8 cellular contexts compared by ENCODE assay signal in genomic region chr3:180911876-180912303, GRCh38. TPM values are rescaled to one million over a fixed set of nuclear protein-coding genes. Genes with fewer than 3 reads are reported as not detected.
DNase-seq lines count a peak whose midpoint lies in the region; ATAC-seq and TF ChIP-seq lines count a peak whose summit lies in the region.

No MANE protein-coding gene starts in this region.

- in situ Hi-C loops in IMR-90 (cut with MboI; ENCODE audit: low sequenced_read_pairs): no loop called here

- H3K9me1 ChIP-seq in IMR-90 (ENCODE audit: insufficient read depth, low read length): no peaks in the 10 kb centered on the region

- no peak overlapping the region for H3K4ac ChIP-seq in IMR-90 (ENCODE audit: low read depth, low read length)

- peak overlapping the region; percentile 73 for H3K4me2 ChIP-seq in IMR-90 (ENCODE audit: low read depth, low read length)

- TF ChIP-seq POLR2A in IMR-90 (IDR thresholded peaks at IDR 0.05; ENCODE audit: low read depth, low read length): no peak

- H3K9ac ChIP-seq in IMR-90 (ENCODE audit: low read depth, low read length): peak overlapping the region; percentile 46

- peak overlapping the region; percentile 72 to 89; a peak in 3 of 4 replicates for H4K8ac ChIP-seq in IMR-90 (ENCODE audit: low read depth in 2 of 2, low read length in 2 of 2)

- H3K36me3 ChIP-seq in CD4-positive, alpha-beta memory T cell (ENCODE audit: insufficient read depth, low read length): no peaks in the 10 kb centered on the region
- H3K36me3 ChIP-seq in IMR-90 (ENCODE audit: control insufficient read depth, insufficient read depth, low read length): peaks cover 4% of the 10 kb centered on the region; the same call in 1 of the 2 replicates

- CTCF ChIA-PET in CD4-positive, alpha-beta memory T cell (lab: Charles Lee; ENCODE audit: partially characterized antibody): interaction anchor here (0.5 to 2.9 kb wide), 13 partner anchors 16 to 1663 kb away, joined by 3 to 14 read pairs (median 4); partner anchors contain the start of genes CCDC39, DNAJC19 and TTC14
- CTCF ChIA-PET in IMR-90 (lab: Yijun Ruan, JAX): interaction anchor here (0.8 to 1.7 kb wide), 3 partner anchors 10 to 24 kb away, joined by 3 to 8 read pairs (median 3); no protein-coding TSS in a partner anchor

- H3K18ac ChIP-seq in IMR-90 (ENCODE audit: low read depth, low read length): no peak overlapping the region; the same call in 1 of the 2 replicates

- H4K20me1 ChIP-seq in IMR-90 (ENCODE audit: insufficient read depth, low read length): peaks cover 32% of the 10 kb centered on the region

- peak overlapping the region; percentile 98 for H3K27ac ChIP-seq in CD4-positive, alpha-beta memory T cell (ENCODE audit: low read depth, low read length)
- 0 out of 2 replicates have a peak overlapping the region, but pooled peaks have one; percentile 9 for H3K27ac ChIP-seq in IMR-90 (ENCODE audit: insufficient read depth, low read length)

- no TSS peak for BruUV-seq in IMR-90 (replicated peaks; lab: Mats Ljungman, UMichigan)

- no peak overlapping the region for H2BK120ac ChIP-seq in IMR-90 (ENCODE audit: low read depth, low read length)

- peaks cover 36 to 69% (median 50%) of the 10 kb centered on the region in 4 donors for H3K4me1 Mint-ChIP-seq in CD4-positive, alpha-beta memory T cell
- H3K4me1 Mint-ChIP-seq in neural crest cell: peaks cover 38% of the 10 kb centered on the region

- TF ChIP-seq CTCF in IMR-90 (conservative IDR thresholded peaks at IDR 0.05; ENCODE audit: low read depth, low read length) (no peak), neural crest cell (conservative IDR thresholded peaks at IDR 0.05) (no peak)

- POLR2A ChIA-PET in CD4-positive, alpha-beta memory T cell (lab: Charles Lee; ENCODE audit: partially characterized antibody): interaction anchor here (1.0 to 4.0 kb wide), 8 partner anchors 51 to 1882 kb away, joined by 3 to 35 read pairs (median 6); partner anchors contain the start of genes ATP11B, DNAJC19 and TTC14
- POLR2A ChIA-PET in IMR-90 (lab: Charles Lee; ENCODE audit: unreplicated experiment): no interaction called here

- H3K27me3 ChIP-seq in CD4-positive, alpha-beta memory T cell (ENCODE audit: insufficient read depth, low read length): no peaks in the 10 kb centered on the region
- H3K27me3 ChIP-seq in IMR-90 (ENCODE audit: control insufficient read depth, insufficient read depth, low read length): no peaks in the 10 kb centered on the region

- H4K91ac ChIP-seq in IMR-90 (ENCODE audit: insufficient read depth, low read depth, low read length): no peak overlapping the region

- no peaks in the 10 kb centered on the region for H3K27me3 Mint-ChIP-seq in CD4-positive, alpha-beta memory T cell
- peaks cover 4% of the 10 kb centered on the region for H3K27me3 Mint-ChIP-seq in neural crest cell (ENCODE audit: low read depth)

- intact Hi-C loops in CD4-positive, alpha-beta memory T cell (cut with micrococcal nuclease): loop anchor here (1.0 to 10.0 kb wide), 6 partner anchors 77 to 1883 kb away; partner anchors contain the start of genes DNAJC19, MRPL47, NDUFB5 and PIK3CA
- intact Hi-C loops in IMR-90 (cut with micrococcal nuclease): loop anchor here (2.0 kb wide), 1 partner anchor 15 kb away; no protein-coding TSS in a partner anchor

- 61% methylated on average over 3 of the region's 6 CpGs; no CpG with 5 or more reads in 1 of the 2 experiments for WGBS in IMR-90 (ENCODE audit: extremely low coverage in 2 of 2, insufficient read length in 1 of 2), 2 experiments

- H3K4me3 ChIP-seq in CD4-positive, alpha-beta memory T cell (ENCODE audit: low read length in 2 of 2): peak overlapping the region; percentile 77 to 98
- H3K4me3 ChIP-seq in IMR-90 (ENCODE audit: insufficient read depth, low read depth, low read length): peak overlapping the region; percentile 99

- H3K36me3 Mint-ChIP-seq in CD4-positive, alpha-beta memory T cell: peaks cover 7 to 35% of the 10 kb centered on the region in 2 donors
- peaks cover 3% of the 10 kb centered on the region for H3K36me3 Mint-ChIP-seq in neural crest cell (ENCODE audit: low read depth)

- peak overlapping the region; percentile 96 for H2AFZ ChIP-seq in IMR-90 (replicated peaks; ENCODE audit: low read length, poor library complexity)

- dilution Hi-C loops in IMR-90 (cut with HindIII; ENCODE audit: low sequenced_read_pairs, unreplicated experiment): no loop called here

- 0 out of 2 replicates have a peak overlapping the region, but pooled peaks have one; percentile 2 for H4K5ac ChIP-seq in IMR-90 (ENCODE audit: low read depth, low read length)

- H3K4me3 Mint-ChIP-seq in CD4-positive, alpha-beta memory T cell: peak overlapping the region; percentile 91 to 97 (median 96)
- peak overlapping the region; percentile 93 for H3K4me3 Mint-ChIP-seq in neural crest cell

- H3K56ac ChIP-seq in IMR-90 (ENCODE audit: extremely low read depth, insufficient read depth, low read length): no peak overlapping the region; the same call in 1 of the 2 replicates

- H3K9me3 ChIP-seq in CD4-positive, alpha-beta memory T cell (ENCODE audit: control insufficient read depth in 1 of 2, low read length in 2 of 2): no peaks in the 10 kb centered on the region
- H3K9me3 ChIP-seq in IMR-90 (ENCODE audit: control insufficient read depth, insufficient read depth, low read length): no peaks in the 10 kb centered on the region

- no peaks in the 10 kb centered on the region for H3K9me3 Mint-ChIP-seq in CD4-positive, alpha-beta memory T cell
- H3K9me3 Mint-ChIP-seq in neural crest cell: no peaks in the 10 kb centered on the region

- H3K14ac ChIP-seq in IMR-90 (replicated peaks; ENCODE audit: low read depth, low read length): peak overlapping the region; percentile 46; the same call in 1 of the 2 replicates

- H2BK15ac ChIP-seq in IMR-90 (ENCODE audit: low read depth, low read length): no peak overlapping the region

- H3K27ac Mint-ChIP-seq in CD4-positive, alpha-beta memory T cell: peak overlapping the region; percentile 95 to 99 (median 98)
- peak overlapping the region; percentile 99 for H3K27ac Mint-ChIP-seq in neural crest cell (ENCODE audit: unreplicated experiment)

- H2BK20ac ChIP-seq in IMR-90 (ENCODE audit: low read depth, low read length): no peak overlapping the region

- H3K23ac ChIP-seq in IMR-90 (ENCODE audit: low read depth, low read length): peak overlapping the region; percentile 85; the same call in 1 of the 2 replicates

- H3K79me1 ChIP-seq in IMR-90 (ENCODE audit: low read depth in 1 of 2, low read length in 2 of 2): no peaks in the 10 kb centered on the region; a peak in 1 of 4 replicates

- peaks cover 44% of the 10 kb centered on the region for H3K4me1 ChIP-seq in CD4-positive, alpha-beta memory T cell (ENCODE audit: insufficient read depth, low read length)
- no peaks in the 10 kb centered on the region for H3K4me1 ChIP-seq in IMR-90 (ENCODE audit: control insufficient read depth, insufficient read depth, low read length)

- TF ChIP-seq RAD21 in IMR-90 (IDR thresholded peaks at IDR 0.05; ENCODE audit: low read length): no peak

- H2AK5ac ChIP-seq in IMR-90 (ENCODE audit: low read depth, low read length): no peak overlapping the region

- H2AK9ac ChIP-seq in IMR-90 (replicated peaks; ENCODE audit: low read depth, low read length, poor library complexity): no peak overlapping the region

- ATAC-seq in GM21447 (IDR thresholded peaks at IDR 0.05; ENCODE audit: unreplicated experiment) (peak; percentile 8), IMR-90 (ENCODE audit: low read depth) (no peak)

- no peak for DNase-seq in CD4-positive, alpha-beta memory T cell
- no peak for DNase-seq in IMR-90
- peak; percentile 7 for DNase-seq in cerebellar cortex (ENCODE audit: low spot score)
- DNase-seq in neural crest cell (ENCODE audit: low read depth, low spot score): no peak
- no peak for DNase-seq in stimulated activated CD4-positive, alpha-beta T cell treated with anti-CD3 and anti-CD28 coated beads, Interleukin-4, amount 100 ng/mL, for 4 hours
- no peak for DNase-seq in amniotic stem cell (lab: John Stamatoyannopoulos, UW)
- DNase-seq in nucleus accumbens (lab: John Stamatoyannopoulos, UW): no peak

- H2BK5ac ChIP-seq in IMR-90 (ENCODE audit: low read depth, low read length, poor library complexity, severe bottlenecking): no peak overlapping the region

TF ChIP-seq in IMR-90, 13 proteins besides CTCF, POLR2A, EP300 and RAD21 (continues in another document):
- TF ChIP-seq FOS (IDR thresholded peaks at IDR 0.05; ENCODE audit: low read depth, low read length): no peak
- no peak for TF ChIP-seq MAZ (IDR thresholded peaks at IDR 0.05; ENCODE audit: borderline replicate concordance, low read depth, low read length)
- no peak for TF ChIP-seq ELK1 (IDR thresholded peaks at IDR 0.05; ENCODE audit: borderline replicate concordance, low read depth, low read length)
- no peak for TF ChIP-seq RFX5 (IDR thresholded peaks at IDR 0.05; ENCODE audit: low read depth, low read length)
- TF ChIP-seq MXI1 (IDR thresholded peaks at IDR 0.05; ENCODE audit: borderline replicate concordance, low read depth, low read length): no peak
- TF ChIP-seq MAFK (IDR thresholded peaks at IDR 0.05; ENCODE audit: low read depth, low read length): no peak
- TF ChIP-seq BHLHE40 (IDR thresholded peaks at IDR 0.05; ENCODE audit: low read depth, low read length): no peak
- no peak for TF ChIP-seq CHD1 (IDR thresholded peaks at IDR 0.05; ENCODE audit: low read depth, low read length)
- TF ChIP-seq CEBPB (IDR thresholded peaks at IDR 0.05; ENCODE audit: low read depth, low read length): no peak
- no peak for TF ChIP-seq RCOR1 (IDR thresholded peaks at IDR 0.05; ENCODE audit: insufficient replicate concordance, low read length)
- no peak for TF ChIP-seq SMC3 (IDR thresholded peaks at IDR 0.05; ENCODE audit: low read depth, low read length)

RNA-seq across cellular contexts. Expression of gene FXR1, which starts 0.6 kb away (rescaled TPM):
- total RNA-seq in CD4-positive, alpha-beta memory T cell: 100 to 1,000 TPM; 131 TPM
- 10 to 100 TPM; 44.9 to 52.5 TPM for polyA plus RNA-seq in CD4-positive, alpha-beta memory T cell
- total RNA-seq in IMR-90 (2012; rRNA removed) (182 and 242 TPM in 2 replicates), neural crest cell (190 and 206 TPM in 2 replicates)
- 95.8 and 110 TPM in 2 replicates for polyA plus RNA-seq in IMR-90 (2012; rRNA removed)
- polyA plus RNA-seq in IMR-90 (2012; cell fraction: cytosol; rRNA removed): 31.1 and 46.4 TPM in 2 replicates
- 17.1 and 85.2 TPM in 2 replicates for polyA plus RNA-seq in IMR-90 (2012; cell fraction: nucleus; rRNA removed; ENCODE audit: low replicate concordance)
